ENCODE assay signal across 8 cellular contexts in the genomic region with DNA sequence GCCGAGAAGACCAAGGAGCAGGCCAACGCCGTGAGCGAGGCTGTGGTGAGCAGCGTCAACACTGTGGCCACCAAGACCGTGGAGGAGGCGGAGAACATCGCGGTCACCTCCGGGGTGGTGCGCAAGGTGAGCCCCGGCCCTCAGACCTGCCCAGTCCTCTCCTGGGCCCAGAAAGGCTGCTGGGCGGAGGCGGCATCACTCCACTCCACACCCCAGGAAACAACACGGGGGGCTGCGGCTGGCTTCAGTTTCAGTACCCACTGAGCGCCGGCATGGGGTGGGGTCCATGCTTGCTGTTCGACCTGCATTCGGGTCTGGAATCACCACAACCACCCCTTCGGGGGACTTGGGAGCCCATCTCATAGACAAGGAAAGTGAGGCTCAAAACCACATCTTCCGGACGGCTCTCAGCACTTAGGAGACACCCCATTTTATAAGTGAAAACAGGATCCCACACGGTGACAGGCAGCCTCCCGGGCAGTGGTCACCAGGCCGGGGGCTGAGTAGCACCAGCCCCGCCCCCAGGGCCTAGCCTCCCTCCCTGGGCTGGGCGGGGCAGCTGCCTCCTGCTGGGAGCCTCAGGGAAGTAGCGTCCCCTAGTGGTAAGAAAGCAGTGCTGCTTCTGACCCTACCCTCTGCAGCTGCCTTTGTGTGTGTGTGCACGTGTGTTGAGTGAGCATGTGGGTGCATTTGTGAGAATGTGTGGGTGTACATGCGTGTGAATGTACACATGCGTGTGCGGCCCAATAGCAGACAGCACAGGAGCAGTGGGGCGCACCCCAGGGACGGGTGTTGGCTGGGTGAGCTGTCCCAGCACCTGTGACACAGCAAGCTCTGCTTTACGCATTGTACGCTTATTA. TPM values are rescaled to one million over a fixed set of nuclear protein-coding genes. Genes with fewer than 3 reads are reported as not detected.
DNase-seq lines count a peak whose midpoint lies in the region; ATAC-seq and TF ChIP-seq lines count a peak whose summit lies in the region.

No MANE protein-coding gene starts in this region.

- H3K9me3 ChIP-seq in endodermal cell (ENCODE audit: control insufficient read depth, low read length): no peaks in the 10 kb centered on the region

- H3K27me3 ChIP-seq in endodermal cell (ENCODE audit: control insufficient read depth, insufficient read depth, low read length, poor library complexity, severe bottlenecking): no peaks in the 10 kb centered on the region

- peaks cover 11% of the 10 kb centered on the region for H3K4me1 Mint-ChIP-seq in endodermal cell

- H3K4me3 Mint-ChIP-seq in endodermal cell: no peak overlapping the region

- no peak overlapping the region for H3K4me3 ChIP-seq in endodermal cell (ENCODE audit: low read length)

- no peaks in the 10 kb centered on the region for H3K36me3 ChIP-seq in endodermal cell (ENCODE audit: control insufficient read depth, insufficient read depth, low read length)

- no peaks in the 10 kb centered on the region for H3K9me3 Mint-ChIP-seq in endodermal cell

- ATAC-seq in GM19043 (IDR thresholded peaks at IDR 0.05; ENCODE audit: low read depth, unreplicated experiment): peak; percentile 59
- peak; percentile 78 for ATAC-seq in HG03432 (IDR thresholded peaks at IDR 0.05; ENCODE audit: unreplicated experiment)

- in situ Hi-C loops in Caki2 (cut with HindIII; ENCODE audit: low pct_unique_long_range_greater_than_20kb, low sequenced_read_pairs): no loop called here

- H3K36me3 Mint-ChIP-seq in endodermal cell (ENCODE audit: low read depth): no peaks in the 10 kb centered on the region

- H3K4me1 ChIP-seq in endodermal cell (ENCODE audit: control insufficient read depth, insufficient read depth, low read length): peaks cover 6% of the 10 kb centered on the region

- TF ChIP-seq CTCF in endodermal cell (conservative IDR thresholded peaks at IDR 0.05): peak; percentile 99

- H3K27ac ChIP-seq in endodermal cell (ENCODE audit: low read depth, low read length): no peak overlapping the region

- H3K9ac ChIP-seq in endodermal cell (ENCODE audit: extremely low read depth, low read length, poor library complexity, severe bottlenecking): no peak overlapping the region

- DNase-seq in Caki2 (ENCODE audit: low read depth) (peak; percentile 78), SKM-1 (lab: John Stamatoyannopoulos, UW; ENCODE audit: unreplicated experiment) (peak; percentile 66), endodermal cell (peak; percentile 88), myocyte (ENCODE audit: low read depth) (peak; percentile 52), NCI-H2107 (lab: John Stamatoyannopoulos, UW) (no peak), NCI-H187 (lab: John Stamatoyannopoulos, UW) (no peak)

- H3K27me3 Mint-ChIP-seq in endodermal cell (ENCODE audit: insufficient read depth): no peaks in the 10 kb centered on the region

- H3K27ac Mint-ChIP-seq in endodermal cell: peak overlapping the region; percentile 84

- 85 to 86% methylated on average over 23 to 37 of the region's 37 CpGs for WGBS in endodermal cell (ENCODE audit: insufficient coverage in 1 of 2, insufficient read length in 1 of 2), 2 experiments

RNA-seq across cellular contexts. Expression of a gene that starts 1.8 kb away (rescaled TPM):
- 245 and 315 TPM in 2 replicates for total RNA-seq in Caki2 (2014; rRNA removed; shearing (Covaris generic); ENCODE audit: low replicate concordance)
- total RNA-seq in endodermal cell (1 to 10 TPM in 1 of 2 donors, under 1 TPM in 1; 0.60 to 2.7 TPM), myocyte (not detected in 2 replicates)
- polyA plus RNA-seq in endodermal cell (2013, experiment 1 of 2): 14.7 TPM
- 11.6 TPM for polyA plus RNA-seq in endodermal cell (2013, experiment 2 of 2)
- polyA plus RNA-seq in myocyte (2012): 0.93 TPM

RNA-seq across cellular contexts. Expression of a gene that starts 2.8 kb away (rescaled TPM):
- total RNA-seq in Caki2 (2014; rRNA removed; shearing (Covaris generic); ENCODE audit: low replicate concordance): 4.8 and 14.5 TPM in 2 replicates
- 1 to 10 TPM in 1 of 2 donors, under 1 TPM in 1; 1.00 to 1.3 TPM for total RNA-seq in endodermal cell
- 0.75 TPM for polyA plus RNA-seq in endodermal cell (2013, experiment 1 of 2)
- polyA plus RNA-seq in endodermal cell (2013, experiment 2 of 2): 0.58 TPM
- total RNA-seq in myocyte: 0.94 and 1.0 TPM in 2 replicates
- 1.0 TPM for polyA plus RNA-seq in myocyte (2012)

RNA-seq across cellular contexts. Expression of a gene that starts 8.0 kb away (rescaled TPM):
- total RNA-seq in Caki2 (2014; rRNA removed; shearing (Covaris generic); ENCODE audit: low replicate concordance): not detected in 2 replicates
- total RNA-seq in endodermal cell (under 1 TPM in 1 of 2 donors, not detected in 1; 0.53 TPM), myocyte (0.57 and 1.3 TPM in 2 replicates)
- 0.50 TPM for polyA plus RNA-seq in endodermal cell (2013, experiment 1 of 2)
- polyA plus RNA-seq in endodermal cell (2013, experiment 2 of 2): 0.66 TPM
- polyA plus RNA-seq in myocyte (2012): 3.2 TPM

RNA-seq across cellular contexts. Expression of a gene that starts 59.9 kb away (rescaled TPM):
- not detected in 2 replicates for total RNA-seq in Caki2 (2014; rRNA removed; shearing (Covaris generic); ENCODE audit: low replicate concordance)
- total RNA-seq in endodermal cell: not detected
- polyA plus RNA-seq in endodermal cell (2013, experiment 1 of 2): not detected
- polyA plus RNA-seq in endodermal cell (2013, experiment 2 of 2): not detected
- total RNA-seq in myocyte: not detected in 2 replicates
- not detected for polyA plus RNA-seq in myocyte (2012)

Comparison
In these comparisons a context has a peak if more than half of its experiments do, and no peak if none do; other contexts are left out.
1. DNase-seq: peak in Caki2 (single experiment), SKM-1 (single experiment), endodermal cell (single experiment) and myocyte (single experiment); none in NCI-H2107 (single experiment) and NCI-H187 (0 of 2).
2. RNA of a gene that starts 1.8 kb away (total RNA-seq): 245 to 315 TPM in Caki2; 0.60 to 2.7 TPM in endodermal cell and not detected in myocyte; every median in the first group is over 10 times any median in the second.